18 cellular contexts compared by ENCODE assay signal in the genomic region with DNA sequence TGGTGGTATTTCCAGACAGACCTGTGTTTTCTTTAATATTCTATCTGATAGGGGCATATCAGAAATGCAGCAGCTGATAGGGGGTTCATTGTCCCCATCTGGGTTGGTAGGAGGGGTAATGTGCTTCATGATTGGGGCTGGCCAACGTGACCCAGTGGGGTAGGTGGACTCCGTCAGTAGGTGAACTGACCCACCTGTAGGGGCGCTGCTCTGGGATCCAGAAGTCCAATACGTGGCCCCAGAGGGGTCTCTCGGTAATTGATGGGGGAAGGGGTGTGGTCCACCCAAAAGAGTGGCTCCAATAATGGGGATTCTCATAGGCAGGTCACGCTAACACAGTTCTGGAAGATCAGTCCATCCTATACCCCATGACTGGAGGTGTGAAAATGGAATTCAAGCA.
DNase-seq lines count a peak whose midpoint lies in the region; ATAC-seq, FAIRE-seq and TF ChIP-seq lines count a peak whose summit lies in the region.
"Had no signal": no experiment of that assay in that cellular context is flagged by ENCODE, and none has a peak within 500 bp of the region (broad histone marks: within the 10 kb centered on the region; RNA-seq: fewer than 3 reads in every experiment).

No MANE protein-coding gene starts in this region.

- no peaks in the 10 kb centered on the region for H4K20me1 ChIP-seq in K562 (replicated peaks; ENCODE audit: control insufficient read depth, insufficient read depth, low read length)

- H3K4me3 Mint-ChIP-seq in HFFc6, result no peak overlapping the region
- H3K4me3 Mint-ChIP-seq: CD4-positive, CD25-positive, alpha-beta regulatory T cell had no signal

- H3K36me3 ChIP-seq in K562 (ENCODE audit: control insufficient read depth, insufficient read depth, low read length), result no peaks in the 10 kb centered on the region
- H3K36me3 ChIP-seq: SJCRH30 had no signal

- no peaks in the 10 kb centered on the region for H3K27me3 ChIP-seq in K562 (ENCODE audit: control insufficient read depth in 2 of 2, insufficient read depth in 2 of 2, low read length in 2 of 2)
- H3K27me3 ChIP-seq: SJCRH30 had no signal

- in situ Hi-C loops in K562 (cut with MboI), result no loop called here

- no peaks in the 10 kb centered on the region for H3K36me3 Mint-ChIP-seq in HFFc6 (ENCODE audit: low read depth)
- H3K36me3 Mint-ChIP-seq: CD4-positive, CD25-positive, alpha-beta regulatory T cell had no signal

- peak overlapping the region; percentile 88 for H3K27ac ChIP-seq in K562 (ENCODE audit: extremely low read depth, low read depth, low read length)
- H3K27ac ChIP-seq: SJCRH30 had no signal

- H3K4me1 Mint-ChIP-seq in HFFc6 (ENCODE audit: low read depth), result peaks cover 10% of the 10 kb centered on the region; the same call in 1 of the 2 replicates
- H3K4me1 Mint-ChIP-seq: CD4-positive, CD25-positive, alpha-beta regulatory T cell had no signal

- 0 out of 2 replicates have a peak, but pooled peaks cover 5% of the 10 kb centered on the region for H3K27me3 Mint-ChIP-seq in HFFc6 (ENCODE audit: insufficient read depth)

- CTCF ChIA-PET in K562 (lab: Yijun Ruan, JAX; ENCODE audit: low intra/inter-chr PET ratio), result no interaction called here

- H3K9me3 ChIP-seq in K562 (replicated peaks; ENCODE audit: control insufficient read depth, insufficient read depth, low read depth, low read length), result no peaks in the 10 kb centered on the region; the same call in 1 of the 2 replicates

- peaks cover 10 to 45% of the 10 kb centered on the region in 2 experiments for H3K4me1 ChIP-seq in K562 (replicated peaks in 1 of 2; ENCODE audit: control insufficient read depth in 2 of 2, insufficient read depth in 2 of 2, low read length in 2 of 2)
- H3K4me1 ChIP-seq: SJCRH30 had no signal

- peak overlapping the region; percentile 73 for H2AFZ ChIP-seq in K562 (ENCODE audit: low read depth, low read length)

- intact Hi-C loops in K562 (cut with micrococcal nuclease), result no loop called here

- peak overlapping the region; percentile 5; the same call in 1 of the 2 replicates for H3K4me3 ChIP-seq in K562
- H3K4me3 ChIP-seq: SJCRH30 had no signal

- no peak for TF ChIP-seq POLR2A in K562 (conservative IDR thresholded peaks at IDR 0.05)

- peak; percentile 66 for ATAC-seq in K562
- no peak for ATAC-seq in GM18858 (IDR thresholded peaks at IDR 0.05; ENCODE audit: unreplicated experiment)
- ATAC-seq in HG03571 (IDR thresholded peaks at IDR 0.05; ENCODE audit: unreplicated experiment), result no peak

- peak overlapping the region in 1 of 2 experiments; percentile 69; a peak in 2 of 4 replicates for H3K9ac ChIP-seq in K562 (ENCODE audit: insufficient read depth in 1 of 2, low read depth in 2 of 2, low read length in 2 of 2)

- no peak overlapping the region for H3K27ac Mint-ChIP-seq in HFFc6
- H3K27ac Mint-ChIP-seq: CD4-positive, CD25-positive, alpha-beta regulatory T cell had no signal

- TF ChIP-seq CTCF in HFFc6 (IDR thresholded peaks at IDR 0.05) (peak; percentile 29; the same call in 1 of the 2 replicates), K562 (IDR thresholded peaks at IDR 0.05 in 2 of 3, conservative IDR thresholded peaks at IDR 0.05 in 1 of 3; ENCODE audit: insufficient read depth in 2 of 3, low read depth in 1 of 3, low read length in 3 of 3) (peak; percentile 17 to 51 (median 29); a peak in 3 of 6 replicates)

- H3K79me2 ChIP-seq in K562 (ENCODE audit: control insufficient read depth, insufficient read depth, low read length), result no peaks in the 10 kb centered on the region

- no peak for FAIRE-seq in K562 (lab: Jason Lieb, UNC)

- TF ChIP-seq RAD21 in K562 (CRISPR knock-in tag; conservative IDR thresholded peaks at IDR 0.05 in 1 of 2, IDR thresholded peaks at IDR 0.05 in 1 of 2), result no peak

- BruUV-seq in K562 (replicated peaks; lab: Mats Ljungman, UMichigan), result no TSS peak

- 39% methylated on average over 6 of the region's 6 CpGs for WGBS in K562 (ENCODE audit: insufficient coverage, low coverage, missing lambda C conversion rate)

- H3K9me3 Mint-ChIP-seq in HFFc6, result no peaks in the 10 kb centered on the region; the same call in 1 of the 2 replicates

- no peak for TF ChIP-seq EP300 in K562 (IDR thresholded peaks at IDR 0.05; ENCODE audit: low read length)

- H3K4me2 ChIP-seq in K562 (ENCODE audit: insufficient read depth, low read length), result peak overlapping the region; percentile 66

- H3K9me1 ChIP-seq in K562 (ENCODE audit: control insufficient read depth, insufficient read depth, low read length), result no peaks in the 10 kb centered on the region

- POLR2A ChIA-PET in K562 (lab: Yijun Ruan, JAX), result no interaction called here

- peak; percentile 1 for DNase-seq in NCI-H82 (lab: John Stamatoyannopoulos, UW)
- no peak for DNase-seq in NCI-H82 treated with DMSO at 0.1 percent for 48 hours (lab: John Stamatoyannopoulos, UW; ENCODE audit: unreplicated experiment)
- no peak for DNase-seq in HFFc6
- DNase-seq in K562 (ENCODE audit: extremely low read depth in 1 of 4, low spot score in 3 of 4), result peak; percentile 29 to 52 (median 34)
- DNase-seq in NCI-H748 (lab: John Stamatoyannopoulos, UW; ENCODE audit: unreplicated experiment), result no peak
- no peak for DNase-seq in activated CD8-positive, alpha-beta memory T cell treated with anti-CD3 and anti-CD28 coated beads, Interleukin-2, amount 50 U/mL, for 48 hours
- DNase-seq: 8988T; CD4-positive, CD25-positive, alpha-beta regulatory T cell; COR-L47; DMS 273 treated with DMSO at 0.1 percent for 48 hours; GF-D8; H7; NCI-H1105 treated with DMSO at 0.1 percent for 48 hours; NCI-H1694 treated with DMSO at 0.1 percent for 48 hours; NCI-H774; SJCRH30 had no signal

TF ChIP-seq in K562, 482 proteins besides CTCF, POLR2A, EP300 and RAD21:
- no peak for TF ChIP-seq EP400 (IDR thresholded peaks at IDR 0.05)
- 0 out of 2 replicates have a peak, but pooled peaks have one; percentile 17 for TF ChIP-seq SMAD4 (CRISPR knock-in tag; conservative IDR thresholded peaks at IDR 0.05)
- no peak for TF ChIP-seq ZNF395 (CRISPR knock-in tag; IDR thresholded peaks at IDR 0.05)
- no peak for TF ChIP-seq PHB (CRISPR knock-in tag; IDR thresholded peaks at IDR 0.05)
- TF ChIP-seq TCF15 (CRISPR knock-in tag; IDR thresholded peaks at IDR 0.05), result no peak
- 0 out of 2 replicates have a peak, but pooled peaks have one; percentile 24 for TF ChIP-seq CREM (IDR thresholded peaks at IDR 0.05; ENCODE audit: low read depth)
- TF ChIP-seq BRCA1 (IDR thresholded peaks at IDR 0.05), result no peak
- TF ChIP-seq BRCA1 (CRISPR knock-in tag; IDR thresholded peaks at IDR 0.05), result no peak
- no peak for TF ChIP-seq CCAR2 (IDR thresholded peaks at IDR 0.05; ENCODE audit: low read depth, low read length)
- peak; percentile 71; the same call in 1 of the 2 replicates for TF ChIP-seq ZBTB7A (IDR thresholded peaks at IDR 0.05; ENCODE audit: borderline replicate concordance, control insufficient read depth, low read depth, low read length)
- TF ChIP-seq, protein P1, sequence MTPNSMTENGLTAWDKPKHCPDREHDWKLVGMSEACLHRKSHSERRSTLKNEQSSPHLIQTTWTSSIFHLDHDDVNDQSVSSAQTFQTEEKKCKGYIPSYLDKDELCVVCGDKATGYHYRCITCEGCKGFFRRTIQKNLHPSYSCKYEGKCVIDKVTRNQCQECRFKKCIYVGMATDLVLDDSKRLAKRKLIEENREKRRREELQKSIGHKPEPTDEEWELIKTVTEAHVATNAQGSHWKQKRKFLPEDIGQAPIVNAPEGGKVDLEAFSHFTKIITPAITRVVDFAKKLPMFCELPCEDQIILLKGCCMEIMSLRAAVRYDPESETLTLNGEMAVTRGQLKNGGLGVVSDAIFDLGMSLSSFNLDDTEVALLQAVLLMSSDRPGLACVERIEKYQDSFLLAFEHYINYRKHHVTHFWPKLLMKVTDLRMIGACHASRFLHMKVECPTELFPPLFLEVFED (CRISPR knock-in tag; conservative IDR thresholded peaks at IDR 0.05), result no peak
- no peak for TF ChIP-seq CHD1 (IDR thresholded peaks at IDR 0.05; ENCODE audit: low read length)
- no peak for TF ChIP-seq ZNF212 (CRISPR knock-in tag; IDR thresholded peaks at IDR 0.05)
- TF ChIP-seq TEAD4 (IDR thresholded peaks at IDR 0.05; ENCODE audit: low read length), result no peak
- no peak for TF ChIP-seq TEAD4 (CRISPR knock-in tag; IDR thresholded peaks at IDR 0.05; ENCODE audit: borderline replicate concordance)

Comparison
In these comparisons a context has a peak if more than half of its experiments do, and no peak if none do; other contexts are left out.
1. DNase-seq: peak in NCI-H82 (single experiment) and K562 (4 of 4); none in NCI-H82 treated with DMSO at 0.1 percent for 48 hours (single experiment), HFFc6 (single experiment), NCI-H748 (single experiment) and activated CD8-positive, alpha-beta memory T cell treated with anti-CD3 and anti-CD28 coated beads, Interleukin-2, amount 50 U/mL, for 48 hours (single experiment).